Comparison of ENCODE assay signal across 22 cellular contexts in genomic region chr19:8046569-8047165, GRCh38. TPM values are rescaled to one million over a fixed set of nuclear protein-coding genes. Genes with fewer than 3 reads are reported as not detected.
"Had no signal": no experiment of that assay in that cellular context is flagged by ENCODE, and none has a peak within 500 bp of the region (broad histone marks: within the 10 kb centered on the region; RNA-seq: fewer than 3 reads in every experiment).

No MANE protein-coding gene starts in this region.

- H3K9me3 ChIP-seq: adrenal gland, thoracic aorta had no signal

- DNase-seq: activated B cell treated with CpG ODN at 0.5 μM for 24 hours; activated CD4-positive, alpha-beta T cell treated with anti-CD3 and anti-CD28 coated beads, Interleukin-2, amount 50 U/mL, for 1 hour; activated naive CD4-positive, alpha-beta T cell treated with Interleukin-2 at 50 U/mL for 16 hours; adrenal gland; foreskin melanocyte; head of caudate nucleus; immature natural killer cell; mesendoderm; nucleus accumbens; posterior cingulate gyrus; retina had no signal

- H3K27ac Mint-ChIP-seq: activated B cell treated with CpG ODN at 0.5 μM for 24 hours; activated T-helper 17 cell treated with anti-CD3 and anti-CD28 coated beads, Interleukin-2, amount 50 U/mL, for 72 hours; immature natural killer cell; natural killer cell treated with Interleukin-12 subunit alpha and Interleukin-12 subunit beta and Interleukin-15 and Interleukin-18, amount 100 ng/mL, for 72 hours; stimulated activated effector memory CD8-positive, alpha-beta T cell treated with anti-CD3 and anti-CD28 coated beads, Interleukin-12 subunit alpha, Interleukin-12 subunit beta, amount 100 ng/mL, for 72 hours had no signal

- H3K4me3 Mint-ChIP-seq: activated B cell treated with CpG ODN at 0.5 μM for 24 hours; activated T-helper 17 cell treated with anti-CD3 and anti-CD28 coated beads, Interleukin-2, amount 50 U/mL, for 72 hours; immature natural killer cell; natural killer cell treated with Interleukin-12 subunit alpha and Interleukin-12 subunit beta and Interleukin-15 and Interleukin-18, amount 100 ng/mL, for 72 hours; stimulated activated effector memory CD8-positive, alpha-beta T cell treated with anti-CD3 and anti-CD28 coated beads, Interleukin-12 subunit alpha, Interleukin-12 subunit beta, amount 100 ng/mL, for 72 hours had no signal

- H3K36me3 ChIP-seq: adrenal gland, cardiac muscle cell, thoracic aorta had no signal

- H3K4me3 ChIP-seq: adrenal gland, cardiac muscle cell, thoracic aorta had no signal

- H3K27me3 ChIP-seq: adrenal gland had no signal

- H3K36me3 Mint-ChIP-seq: immature natural killer cell; natural killer cell treated with Interleukin-12 subunit alpha and Interleukin-12 subunit beta and Interleukin-15 and Interleukin-18, amount 100 ng/mL, for 72 hours; stimulated activated effector memory CD8-positive, alpha-beta T cell treated with anti-CD3 and anti-CD28 coated beads, Interleukin-12 subunit alpha, Interleukin-12 subunit beta, amount 100 ng/mL, for 72 hours had no signal

- H3K9me3 Mint-ChIP-seq: activated B cell treated with CpG ODN at 0.5 μM for 24 hours; activated T-helper 17 cell treated with anti-CD3 and anti-CD28 coated beads, Interleukin-2, amount 50 U/mL, for 72 hours; immature natural killer cell; natural killer cell treated with Interleukin-12 subunit alpha and Interleukin-12 subunit beta and Interleukin-15 and Interleukin-18, amount 100 ng/mL, for 72 hours; stimulated activated effector memory CD8-positive, alpha-beta T cell treated with anti-CD3 and anti-CD28 coated beads, Interleukin-12 subunit alpha, Interleukin-12 subunit beta, amount 100 ng/mL, for 72 hours had no signal

- ATAC-seq: activated T-helper 17 cell treated with anti-CD3 and anti-CD28 coated beads, Interleukin-2, amount 50 U/mL, for 72 hours; natural killer cell treated with Interleukin-12 subunit alpha and Interleukin-12 subunit beta and Interleukin-15 and Interleukin-18, amount 100 ng/mL, for 72 hours; stimulated activated effector memory CD8-positive, alpha-beta T cell treated with anti-CD3 and anti-CD28 coated beads, Interleukin-12 subunit alpha, Interleukin-12 subunit beta, amount 100 ng/mL, for 72 hours had no signal

- H3K27ac ChIP-seq: adrenal gland, cardiac muscle cell, epithelial cell of prostate, thoracic aorta had no signal

- FAIRE-seq: TTC549 had no signal

RNA-seq across cellular contexts. Expression of gene CCL25, which starts 5.9 kb away (rescaled TPM):
- total RNA-seq: activated B cell treated with CpG ODN at 0.5 μM for 24 hours, cardiac muscle cell, dermis microvascular lymphatic vessel endothelial cell, fibroblast of lung, liver, thoracic aorta, urinary bladder had no signal
- polyA plus RNA-seq: adrenal gland, cardiac muscle cell, fibroblast of lung, liver, urinary bladder had no signal
